In genomic region chr2:64650257-64650656, GRCh38 we compare ENCODE assay signal across 12 cellular contexts. TPM values are rescaled to one million over a fixed set of nuclear protein-coding genes. Genes with fewer than 3 reads are reported as not detected.
A peak's percentile ranks its signal among the peaks of the same experiment; 100 is the strongest.
DNase-seq lines count a peak whose midpoint lies in the region; ATAC-seq, FAIRE-seq and TF ChIP-seq lines count a peak whose summit lies in the region.
"Had no signal": no experiment of that assay in that cellular context is flagged by ENCODE, and none has a peak within 500 bp of the region (broad histone marks: within the 10 kb centered on the region; RNA-seq: fewer than 3 reads in every experiment).

No MANE protein-coding gene starts in this region.

- H3K27ac ChIP-seq in SU-DHL-6 (ENCODE audit: low read depth, low read length): peak overlapping the region; percentile 91
- H3K27ac ChIP-seq in HepG2 (ENCODE audit: extremely low read length, insufficient read depth, low read length): peak overlapping the region; percentile 96

- H3K36me3 ChIP-seq in SU-DHL-6 (ENCODE audit: low read length): no peaks in the 10 kb centered on the region
- no peaks in the 10 kb centered on the region for H3K36me3 ChIP-seq in HepG2 (replicated peaks in 1 of 2; ENCODE audit: control insufficient read depth in 1 of 2, insufficient read depth in 2 of 2, low read length in 2 of 2)
- no peaks in the 10 kb centered on the region for H3K36me3 ChIP-seq in skeletal muscle satellite cell (ENCODE audit: insufficient read depth, low read length)

- ATAC-seq in HepG2 (no peak), GM21717 (IDR thresholded peaks at IDR 0.05; ENCODE audit: unreplicated experiment) (no peak), GM18519 (IDR thresholded peaks at IDR 0.05; ENCODE audit: low FRiP score, unreplicated experiment) (no peak)

- no peak for TF ChIP-seq EP300 in HepG2 (IDR thresholded peaks at IDR 0.05; ENCODE audit: low read depth in 2 of 2, low read length in 2 of 2)
- TF ChIP-seq EP300 in HepG2 (CRISPR knock-in tag; IDR thresholded peaks at IDR 0.05; ENCODE audit: borderline replicate concordance): no peak

- H3K9ac ChIP-seq in SU-DHL-6 (ENCODE audit: low read length) (peak overlapping the region; percentile 94), HepG2 (ENCODE audit: insufficient read depth, low read depth, low read length) (peak overlapping the region; percentile 58; the same call in 1 of the 2 replicates), skeletal muscle satellite cell (ENCODE audit: low read depth, low read length) (no peak overlapping the region)

- POLR2A ChIA-PET in HepG2 (lab: Yijun Ruan, JAX): interaction anchor here (1.0 to 9.0 kb wide), 13 partner anchors 11 to 214 kb away, joined by 3 to 282 read pairs (median 5); no protein-coding TSS in a partner anchor

- WGBS in HepG2 (ENCODE audit: low lambda C conversion rate): 47% methylated on average over 5 of the region's 5 CpGs

- H3K4me2 ChIP-seq in SU-DHL-6 (ENCODE audit: low read depth, low read length, poor library complexity, severe bottlenecking) (peak overlapping the region; percentile 96), HepG2 (ENCODE audit: low read depth, low read length) (peak overlapping the region; percentile 80), skeletal muscle satellite cell (ENCODE audit: low read length) (peak overlapping the region; percentile 75)

- in situ Hi-C loops in HepG2 (cut with HindIII; ENCODE audit: extremely low pct_ligation_motif_present, low pct_unique_long_range_greater_than_20kb): loop anchor here (5.0 kb wide), 1 partner anchor 102 kb away; no protein-coding TSS in a partner anchor

- H3F3A ChIP-seq in SU-DHL-6 (ENCODE audit: insufficient read depth): peaks cover 68% of the 10 kb centered on the region

- CTCF ChIA-PET in HepG2 (lab: Yijun Ruan, JAX; ENCODE audit: low intra/inter-chr PET ratio, low total read pairs): interaction anchor here (0.7 kb wide), 1 partner anchor 215 kb away, joined by 3 read pairs; no protein-coding TSS in a partner anchor

- H2AFZ ChIP-seq in SU-DHL-6 (ENCODE audit: low read depth, low read length, severe bottlenecking) (no peak overlapping the region), HepG2 (ENCODE audit: low read length) (no peak overlapping the region)

- no peak for FAIRE-seq in HepG2 (lab: Jason Lieb, UNC)
- FAIRE-seq: bronchial epithelial cell had no signal

- H3K9me3 ChIP-seq in SU-DHL-6 (ENCODE audit: insufficient read depth, low read length) (no peaks in the 10 kb centered on the region), HepG2 (ENCODE audit: low read length) (no peaks in the 10 kb centered on the region), skeletal muscle satellite cell (replicated peaks; ENCODE audit: low read length) (no peaks in the 10 kb centered on the region)

- no peak for TF ChIP-seq RAD21 in HepG2 (CRISPR knock-in tag; IDR thresholded peaks at IDR 0.05)

- H3K79me2 ChIP-seq in SU-DHL-6 (ENCODE audit: insufficient read depth, low read length) (peaks cover 93% of the 10 kb centered on the region), HepG2 (ENCODE audit: insufficient read depth, low read length) (peaks cover 85% of the 10 kb centered on the region)

- peaks cover 26% of the 10 kb centered on the region for H4K20me1 ChIP-seq in SU-DHL-6 (ENCODE audit: low read depth, low read length)
- peaks cover 76% of the 10 kb centered on the region for H4K20me1 ChIP-seq in HepG2 (ENCODE audit: insufficient read depth, low read length)

- TF ChIP-seq CTCF in SU-DHL-6 (IDR thresholded peaks at IDR 0.05; ENCODE audit: insufficient read depth, low read length, poor library complexity, severe bottlenecking): no peak
- TF ChIP-seq CTCF in HepG2 (CRISPR knock-in tag; IDR thresholded peaks at IDR 0.05): no peak

- H3K4me1 ChIP-seq in HepG2 (ENCODE audit: insufficient read depth, low read length) (peaks cover 71% of the 10 kb centered on the region), skeletal muscle satellite cell (ENCODE audit: control insufficient read depth, insufficient read depth, low read length) (peaks cover 62% of the 10 kb centered on the region)

- TF ChIP-seq POLR2A in HepG2 (IDR thresholded peaks at IDR 0.05; ENCODE audit: insufficient read depth in 1 of 2, low read depth in 2 of 2, low read length in 2 of 2): no peak

- no peaks in the 10 kb centered on the region for H3K9me2 ChIP-seq in SU-DHL-6 (replicated peaks; ENCODE audit: insufficient read depth, low read length)

- intact Hi-C loops in HepG2 (cut with micrococcal nuclease; ENCODE audit: unreplicated experiment): loop anchor here (5.0 kb wide), 2 partner anchors 37 to 128 kb away; partner anchors contain the start of gene AFTPH

- DNase-seq in HepG2 (ENCODE audit: low spot score) (no peak), epidermal melanocyte (ENCODE audit: insufficient read length, low spot score) (no peak), NCI-H1694 treated with DMSO at 0.1 percent for 48 hours (lab: John Stamatoyannopoulos, UW) (no peak)
- DNase-seq: Kasumi-1, NCI-H2107 had no signal

- no TSS peak for BruUV-seq in HepG2 (replicated peaks; lab: Mats Ljungman, UMichigan)

- no peaks in the 10 kb centered on the region for H3K27me3 ChIP-seq in SU-DHL-6 (ENCODE audit: low read length)
- no peaks in the 10 kb centered on the region; a peak in 1 of 5 replicates for H3K27me3 ChIP-seq in HepG2 (ENCODE audit: control insufficient read depth in 1 of 2, insufficient read depth in 2 of 2, low read length in 2 of 2)
- H3K27me3 ChIP-seq in skeletal muscle satellite cell (ENCODE audit: control insufficient read depth, insufficient read depth, low read length): no peaks in the 10 kb centered on the region

- peak overlapping the region; percentile 20; the same call in 1 of the 2 replicates for H3K4me3 ChIP-seq in GM08714 (ENCODE audit: low read length)
- H3K4me3 ChIP-seq in SU-DHL-6 (ENCODE audit: insufficient read depth, low read length, poor library complexity, severe bottlenecking): peak overlapping the region; percentile 6
- H3K4me3 ChIP-seq in HepG2 (replicated peaks in 1 of 3; ENCODE audit: insufficient read depth in 1 of 3, low read depth in 2 of 3, low read length in 3 of 3): peak overlapping the region; percentile 42 to 89 (median 88)
- peak overlapping the region; percentile 30 for H3K4me3 ChIP-seq in skeletal muscle satellite cell (ENCODE audit: low read length)
- H3K4me3 ChIP-seq: lung had no signal

TF ChIP-seq in HepG2, 621 proteins besides CTCF, POLR2A, EP300 and RAD21:
- TF ChIP-seq ARHGAP35 (CRISPR knock-in tag; IDR thresholded peaks at IDR 0.05; ENCODE audit: borderline replicate concordance) (no peak), AKAP8 (CRISPR knock-in tag; IDR thresholded peaks at IDR 0.05) (no peak; the same call in 1 of the 2 replicates)
- TF ChIP-seq, protein P1, sequence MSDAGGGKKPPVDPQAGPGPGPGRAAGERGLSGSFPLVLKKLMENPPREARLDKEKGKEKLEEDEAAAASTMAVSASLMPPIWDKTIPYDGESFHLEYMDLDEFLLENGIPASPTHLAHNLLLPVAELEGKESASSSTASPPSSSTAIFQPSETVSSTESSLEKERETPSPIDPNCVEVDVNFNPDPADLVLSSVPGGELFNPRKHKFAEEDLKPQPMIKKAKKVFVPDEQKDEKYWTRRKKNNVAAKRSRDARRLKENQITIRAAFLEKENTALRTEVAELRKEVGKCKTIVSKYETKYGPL (CRISPR knock-in tag; IDR thresholded peaks at IDR 0.05): no peak

RNA-seq across cellular contexts. Expression of gene SERTAD2, which starts 3.5 kb away (rescaled TPM):
- total RNA-seq in HepG2 (2016; rRNA removed; fragmentation: Illumina TruSeq; extraction: Trizol): 6.7 and 11.8 TPM in 2 replicates
- total RNA-seq in HepG2 (2016; cell fraction: cytosol; rRNA removed; fragmentation: Illumina TruSeq; extraction: Trizol; ENCODE audit: low read depth): 1.4 and 1.5 TPM in 2 replicates
- 6.7 and 10.6 TPM in 2 replicates for total RNA-seq in HepG2 (2016; cell fraction: insoluble cytoplasmic fraction; rRNA removed; fragmentation: Illumina TruSeq; extraction: Trizol)
- 7.8 and 8.3 TPM in 2 replicates for total RNA-seq in HepG2 (2016; cell fraction: membrane; rRNA removed; fragmentation: Illumina TruSeq; extraction: Trizol)
- total RNA-seq in HepG2 (2016; cell fraction: nucleus; rRNA removed; fragmentation: Illumina TruSeq; extraction: Trizol): 14.3 and 14.5 TPM in 2 replicates
- 22.6 and 23.5 TPM in 2 replicates for polyA plus RNA-seq in HepG2 (2011; rRNA removed)
- 18.0 and 25.0 TPM in 2 replicates for polyA plus RNA-seq in HepG2 (2011; cell fraction: cytosol; rRNA removed)
- 19.6 and 25.0 TPM in 2 replicates for polyA plus RNA-seq in HepG2 (2011; cell fraction: nucleus; rRNA removed)
- 42.6 and 46.2 TPM in 2 replicates for polyA plus RNA-seq in HepG2 (2012)
- polyA plus RNA-seq in HepG2 (2016; cell fraction: cytosol; fragmentation: Illumina TruSeq; extraction: Trizol; ENCODE audit: low read depth): 1.8 and 2.6 TPM in 2 replicates
- 15.8 and 17.6 TPM in 2 replicates for polyA plus RNA-seq in HepG2 (2016; cell fraction: insoluble cytoplasmic fraction; fragmentation: Illumina TruSeq; extraction: Trizol; ENCODE audit: low read depth)
- 6.6 and 6.8 TPM in 2 replicates for polyA plus RNA-seq in HepG2 (2016; cell fraction: membrane; fragmentation: Illumina TruSeq; extraction: Trizol; ENCODE audit: low read depth)
- polyA plus RNA-seq in HepG2 (2016; cell fraction: nucleus; fragmentation: Illumina TruSeq; extraction: Trizol; ENCODE audit: insufficient read depth, low read depth): 25.6 and 26.8 TPM in 2 replicates
- 7.6 and 39.9 TPM in 2 replicates for polyA minus RNA-seq in HepG2 (2011; rRNA and poly(A)+ RNA removed; ENCODE audit: low replicate concordance)
- 37.8 and 40.2 TPM in 2 replicates for polyA minus RNA-seq in HepG2 (2011; cell fraction: cytosol; rRNA and poly(A)+ RNA removed)
- 37.5 and 39.7 TPM in 2 replicates for polyA minus RNA-seq in HepG2 (2011; cell fraction: nucleus; rRNA and poly(A)+ RNA removed)
- total RNA-seq in skeletal muscle satellite cell (2012; rRNA removed): 10.6 and 15.5 TPM in 2 replicates

Comparison
In these comparisons a context has a peak if more than half of its experiments do, and no peak if none do; other contexts are left out.
1. H3K4me3 ChIP-seq: peak in every context shown above with its lines; median percentile 88 in HepG2; 30 in skeletal muscle satellite cell; 20 in GM08714; 6 in SU-DHL-6.